18 cellular contexts compared by ENCODE assay signal in genomic region chr3:11457126-11457525, GRCh38.
"Had no signal": no experiment of that assay in that cellular context is flagged by ENCODE, and none has a peak within 500 bp of the region (broad histone marks: within the 10 kb centered on the region; RNA-seq: fewer than 3 reads in every experiment).

No MANE protein-coding gene starts in this region.

- H3K4me3 ChIP-seq: gastroesophageal sphincter, prostate gland, right lobe of liver had no signal

- ATAC-seq: activated CD8-positive, alpha-beta T cell treated with anti-CD3 and anti-CD28 coated beads for 36 hours; activated naive CD8-positive, alpha-beta T cell treated with anti-CD3 and anti-CD28 coated beads, Interleukin-2, amount 50 U/mL, for 24 hours; gastroesophageal sphincter; natural killer cell; right lobe of liver; stimulated activated naive CD8-positive, alpha-beta T cell treated with anti-CD3 and anti-CD28 coated beads, Interleukin-15, Interleukin-2, amounts not matched to agents 100 U/mL and 50 U/mL, for 24 hours; T-cell had no signal

- H3K4me1 ChIP-seq: prostate gland, right lobe of liver had no signal

- H3K36me3 ChIP-seq: gastroesophageal sphincter, prostate gland, right lobe of liver had no signal

- H3K27me3 ChIP-seq: gastroesophageal sphincter, right lobe of liver had no signal

- DNase-seq: activated CD4-positive, alpha-beta T cell treated with anti-CD3 and anti-CD28 coated beads for 4 hours; activated CD8-positive, alpha-beta memory T cell treated with anti-CD3 and anti-CD28 coated beads, Interleukin-2, amount 50 U/mL, for 4 hours; activated CD8-positive, alpha-beta T cell treated with anti-CD3 and anti-CD28 coated beads for 36 hours; activated naive CD8-positive, alpha-beta T cell treated with anti-CD3 and anti-CD28 coated beads, Interleukin-2, amount 50 U/mL, for 24 hours; caudate nucleus; cortex of kidney; effector memory CD4-positive, alpha-beta T cell; midbrain; natural killer cell; nucleus accumbens; right lobe of liver; stimulated activated CD4-positive, alpha-beta T cell treated with anti-CD3 and anti-CD28 coated beads, Interleukin-4, amount 100 ng/mL, for 1 hour; stimulated activated CD8-positive, alpha-beta memory T cell treated with anti-CD3 and anti-CD28 coated beads, Interleukin-4, amount 100 ng/mL, for 48 hours; stimulated activated naive CD8-positive, alpha-beta T cell treated with anti-CD3 and anti-CD28 coated beads, Interleukin-15, Interleukin-2, amounts not matched to agents 100 U/mL and 50 U/mL, for 24 hours; T-cell; T1000 had no signal

- H3K9me3 ChIP-seq: gastroesophageal sphincter, prostate gland, right lobe of liver had no signal

- H3K27ac ChIP-seq: gastroesophageal sphincter, prostate gland, right lobe of liver had no signal
